15 cellular contexts compared by ENCODE assay signal in the genomic region with DNA sequence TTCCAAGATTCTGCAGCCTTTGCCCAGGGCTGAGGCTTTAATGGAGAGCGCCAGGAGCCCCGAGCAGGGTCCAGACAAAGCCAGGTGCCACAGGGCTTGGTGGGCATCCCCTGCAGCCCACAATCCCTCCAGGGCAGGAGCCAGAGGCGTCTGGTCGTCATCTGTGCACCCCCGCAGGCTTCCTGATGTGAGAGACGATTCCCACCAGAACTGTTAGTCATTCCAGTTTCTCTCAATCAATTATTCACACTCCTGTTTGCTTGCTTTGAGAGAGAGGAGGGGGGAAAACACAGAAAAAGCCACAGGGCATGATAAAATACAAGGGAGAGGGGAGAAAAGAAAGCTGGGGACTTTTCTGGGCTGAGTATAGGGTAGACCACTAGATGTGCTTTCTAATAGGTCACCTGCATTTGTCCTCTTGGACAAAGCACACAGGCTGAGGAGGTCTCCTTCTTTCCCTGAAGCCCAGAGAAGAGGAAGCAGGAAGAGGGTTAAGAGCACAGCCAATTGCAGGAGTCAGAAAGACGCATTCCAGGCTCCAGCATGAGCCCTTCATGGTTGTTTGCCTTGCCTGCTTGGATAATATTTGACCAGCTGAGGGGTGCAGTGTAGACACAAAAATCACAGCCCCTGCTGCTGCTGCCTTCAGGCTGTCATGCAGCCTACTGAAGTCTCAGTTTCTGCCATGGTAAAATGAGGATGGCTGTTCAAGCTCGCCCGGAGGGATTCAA.
DNase-seq lines count a peak whose midpoint lies in the region; ATAC-seq, FAIRE-seq and TF ChIP-seq lines count a peak whose summit lies in the region.
"Had no signal": no experiment of that assay in that cellular context is flagged by ENCODE, and none has a peak within 500 bp of the region (broad histone marks: within the 10 kb centered on the region; RNA-seq: fewer than 3 reads in every experiment).

No MANE protein-coding gene starts in this region.

- H3K4me1 ChIP-seq in BE2C (peaks cover 59% of the 10 kb centered on the region), astrocyte (ENCODE audit: insufficient read depth, low read length) (peaks cover 15% of the 10 kb centered on the region), lung (ENCODE audit: control insufficient read depth in 2 of 2, insufficient read depth in 2 of 2, low read length in 2 of 2) (peaks cover 3 to 13% of the 10 kb centered on the region in 2 donors)

- H3K36me3 ChIP-seq in BE2C = no peaks in the 10 kb centered on the region
- no peaks in the 10 kb centered on the region for H3K36me3 ChIP-seq in astrocyte (ENCODE audit: insufficient read depth, low read length)
- no peaks in the 10 kb centered on the region for H3K36me3 ChIP-seq in lung (ENCODE audit: control insufficient read depth in 2 of 2, insufficient read depth in 2 of 2, low read length in 2 of 2)
- H3K36me3 ChIP-seq: upper lobe of left lung had no signal

- peaks cover 8% of the 10 kb centered on the region for H3K4me1 Mint-ChIP-seq in astrocyte (ENCODE audit: low read depth, unreplicated experiment)

- H3K9ac ChIP-seq in astrocyte (ENCODE audit: low read length) = no peak overlapping the region

- no peak overlapping the region for H3K4me3 Mint-ChIP-seq in astrocyte (ENCODE audit: unreplicated experiment)

- ATAC-seq in lung (ENCODE audit: insufficient read depth, low FRiP score) = no peak
- no peak for ATAC-seq in HG02571 (IDR thresholded peaks at IDR 0.05; ENCODE audit: unreplicated experiment)

- TF ChIP-seq CTCF in BE2C (IDR thresholded peaks at IDR 0.05; ENCODE audit: low read depth, low read length) (no peak), astrocyte (IDR thresholded peaks at IDR 0.05; ENCODE audit: insufficient read depth, low read depth, low read length) (no peak), lung (IDR thresholded peaks at IDR 0.05; ENCODE audit: control extremely low read depth, extremely low read depth) (no peak)

- peak overlapping the region; percentile 56 for H3K4me2 ChIP-seq in astrocyte (ENCODE audit: low read length)

- 49 to 54% methylated on average over 9 of the region's 9 CpGs for WGBS in lung, 2 donors

- DNase-seq in BE2C (no peak), NCI-H1417 treated with DMSO at 0.1 percent for 48 hours (lab: John Stamatoyannopoulos, UW) (peak; percentile 48), astrocyte (ENCODE audit: low read depth) (no peak), lung (ENCODE audit: low spot score) (peak; percentile 31), DMS114 treated with DMSO at 0.1 percent for 48 hours (lab: John Stamatoyannopoulos, UW; ENCODE audit: unreplicated experiment) (no peak), RCC 7860 (ENCODE audit: low spot score) (no peak), dedifferentiated amniotic fluid mesenchymal stem cell (ENCODE audit: extremely low spot score) (no peak)
- DNase-seq: activated CD4-positive, CD25-positive, alpha-beta regulatory T cell treated with anti-CD3 and anti-CD28 coated beads, Interleukin-2, amount 50 U/mL, for 72 hours; Calu3; midbrain; NCI-H1105; SW 1271 had no signal

- no peaks in the 10 kb centered on the region for H4K20me1 ChIP-seq in astrocyte (ENCODE audit: insufficient read depth, low read length)

- no peak overlapping the region for H2AFZ ChIP-seq in astrocyte (ENCODE audit: low read depth, low read length)

- H3K27ac Mint-ChIP-seq in astrocyte (ENCODE audit: unreplicated experiment) = no peak overlapping the region

- no peak for FAIRE-seq in astrocyte (lab: Jason Lieb, UNC)
- FAIRE-seq in RCC 7860 (lab: Jason Lieb, UNC) = no peak
- FAIRE-seq: colon had no signal

- H3K4me3 ChIP-seq in BE2C (ENCODE audit: low read depth, low read length) = 0 out of 2 replicates have a peak overlapping the region, but pooled peaks have one; percentile 8
- no peak overlapping the region for H3K4me3 ChIP-seq in astrocyte (ENCODE audit: insufficient read depth, low read depth, low read length)
- H3K4me3 ChIP-seq in lung = no peak overlapping the region
- H3K4me3 ChIP-seq: upper lobe of left lung had no signal

- H3K27me3 Mint-ChIP-seq in astrocyte (ENCODE audit: low read depth, unreplicated experiment) = peaks cover 39% of the 10 kb centered on the region

- H3K9me3 Mint-ChIP-seq in astrocyte (ENCODE audit: unreplicated experiment) = peaks cover 4% of the 10 kb centered on the region

- no peaks in the 10 kb centered on the region for H3K36me3 Mint-ChIP-seq in astrocyte (ENCODE audit: low read depth, unreplicated experiment)

- no peak overlapping the region for H3K27ac ChIP-seq in astrocyte (ENCODE audit: low read depth, low read length)
- no peak overlapping the region for H3K27ac ChIP-seq in lung (ENCODE audit: low read depth in 1 of 2, low read length in 1 of 2)
- H3K27ac ChIP-seq: upper lobe of left lung had no signal

- H3K79me2 ChIP-seq in astrocyte (ENCODE audit: insufficient read depth, low read length) = no peaks in the 10 kb centered on the region

- no peaks in the 10 kb centered on the region for H3K27me3 ChIP-seq in BE2C
- peaks cover 1% of the 10 kb centered on the region for H3K27me3 ChIP-seq in astrocyte (ENCODE audit: insufficient read depth, low read length)
- no peaks in the 10 kb centered on the region for H3K27me3 ChIP-seq in lung (ENCODE audit: control insufficient read depth, insufficient read depth)
- H3K27me3 ChIP-seq: upper lobe of left lung had no signal

- no peaks in the 10 kb centered on the region for H3K9me3 ChIP-seq in BE2C
- no peaks in the 10 kb centered on the region for H3K9me3 ChIP-seq in astrocyte (ENCODE audit: insufficient read depth, low read depth, low read length)
- no peaks in the 10 kb centered on the region for H3K9me3 ChIP-seq in lung (ENCODE audit: control insufficient read depth in 2 of 2, insufficient read depth in 1 of 2, low read length in 1 of 2)
- H3K9me3 ChIP-seq: upper lobe of left lung had no signal

Comparison
In these comparisons a context has a peak if more than half of its experiments do, and no peak if none do; other contexts are left out.
1. DNase-seq: peak in NCI-H1417 treated with DMSO at 0.1 percent for 48 hours (single experiment) and lung (single experiment); none in BE2C (single experiment), astrocyte (single experiment), DMS114 treated with DMSO at 0.1 percent for 48 hours (single experiment), RCC 7860 (single experiment) and dedifferentiated amniotic fluid mesenchymal stem cell (single experiment).